8 cellular contexts compared by ENCODE assay signal in genomic region chr7:2242541-2243482, GRCh38. TPM values are rescaled to one million over a fixed set of nuclear protein-coding genes. Genes with fewer than 3 reads are reported as not detected.
DNase-seq lines count a peak whose midpoint lies in the region; ATAC-seq and TF ChIP-seq lines count a peak whose summit lies in the region.

No MANE protein-coding gene starts in this region.

- peak overlapping the region; percentile 100 for H3K9ac ChIP-seq in SU-DHL-6 (ENCODE audit: low read length)

- H3K27ac Mint-ChIP-seq in effector memory CD8-positive, alpha-beta T cell, result peak overlapping the region; percentile 94 to 96
- H3K27ac Mint-ChIP-seq in nephron progenitor cell, result peak overlapping the region; percentile 58

- H3K79me2 ChIP-seq in SU-DHL-6 (ENCODE audit: insufficient read depth, low read length), result peaks cover 42% of the 10 kb centered on the region

- H3K36me3 ChIP-seq in SU-DHL-6 (ENCODE audit: low read length), result no peaks in the 10 kb centered on the region; the same call in 1 of the 2 replicates

- peaks cover 8 to 13% of the 10 kb centered on the region in 2 donors for H3K4me1 Mint-ChIP-seq in effector memory CD8-positive, alpha-beta T cell (ENCODE audit: low read depth in 2 of 2)
- H3K4me1 Mint-ChIP-seq in nephron progenitor cell, result peaks cover 24% of the 10 kb centered on the region

- H3K9me2 ChIP-seq in SU-DHL-6 (replicated peaks; ENCODE audit: insufficient read depth, low read length), result no peaks in the 10 kb centered on the region

- peaks cover 19% of the 10 kb centered on the region for H3K36me3 Mint-ChIP-seq in effector memory CD8-positive, alpha-beta T cell (ENCODE audit: insufficient read depth)
- peaks cover 19% of the 10 kb centered on the region for H3K36me3 Mint-ChIP-seq in nephron progenitor cell (ENCODE audit: low read depth)

- DNase-seq in NCI-H526 (lab: John Stamatoyannopoulos, UW) (peak; percentile 18 to 40), NCI-H526 treated with DMSO at 0.1 percent for 48 hours (lab: John Stamatoyannopoulos, UW) (no peak), HL-60 (ENCODE audit: low read depth in 1 of 2, low spot score in 1 of 2) (peak in 1 of 2 experiments; percentile 53), nephron progenitor cell (peak; percentile 25), Ammon's horn (ENCODE audit: low spot score) (no peak), cerebellum (ENCODE audit: low spot score) (no peak)
- peak in 2 of 3 experiments; percentile 13 to 21 for DNase-seq in effector memory CD8-positive, alpha-beta T cell

- H3K27ac ChIP-seq in HL-60 (replicated peaks) (peak overlapping the region; percentile 81), SU-DHL-6 (ENCODE audit: low read depth, low read length) (peak overlapping the region; percentile 62)

- TF ChIP-seq CTCF in HL-60 (IDR thresholded peaks at IDR 0.05; ENCODE audit: insufficient read depth, low read length), result no peak
- TF ChIP-seq CTCF in SU-DHL-6 (IDR thresholded peaks at IDR 0.05; ENCODE audit: insufficient read depth, low read length, poor library complexity, severe bottlenecking), result no peak
- no peak for TF ChIP-seq CTCF in nephron progenitor cell (IDR thresholded peaks at IDR 0.05)

- H3K9me3 ChIP-seq in SU-DHL-6 (ENCODE audit: insufficient read depth, low read length), result no peaks in the 10 kb centered on the region

- ATAC-seq in effector memory CD8-positive, alpha-beta T cell (replicated peaks), result peak; percentile 56

- H2AFZ ChIP-seq in SU-DHL-6 (ENCODE audit: low read depth, low read length, severe bottlenecking), result peak overlapping the region; percentile 74

- H3K27me3 Mint-ChIP-seq in effector memory CD8-positive, alpha-beta T cell, result no peaks in the 10 kb centered on the region
- peaks cover 3% of the 10 kb centered on the region for H3K27me3 Mint-ChIP-seq in nephron progenitor cell (ENCODE audit: low read depth, poor library complexity)

- H3K4me3 ChIP-seq in HL-60 (replicated peaks; ENCODE audit: insufficient read depth, low read length), result peak overlapping the region; percentile 91
- peak overlapping the region; percentile 94 for H3K4me3 ChIP-seq in SU-DHL-6 (ENCODE audit: insufficient read depth, low read length, poor library complexity, severe bottlenecking)

- H3K4me2 ChIP-seq in SU-DHL-6 (ENCODE audit: low read depth, low read length, poor library complexity, severe bottlenecking), result peak overlapping the region; percentile 84

- H3K27me3 ChIP-seq in HL-60 (ENCODE audit: insufficient read depth, poor library complexity, severe bottlenecking) (no peaks in the 10 kb centered on the region), SU-DHL-6 (ENCODE audit: low read length) (no peaks in the 10 kb centered on the region)

- H4K20me1 ChIP-seq in SU-DHL-6 (ENCODE audit: low read depth, low read length), result no peaks in the 10 kb centered on the region

- no peaks in the 10 kb centered on the region for H3K9me3 Mint-ChIP-seq in effector memory CD8-positive, alpha-beta T cell
- no peaks in the 10 kb centered on the region for H3K9me3 Mint-ChIP-seq in nephron progenitor cell

- H3F3A ChIP-seq in SU-DHL-6 (ENCODE audit: insufficient read depth), result peaks cover 11% of the 10 kb centered on the region

- H3K4me3 Mint-ChIP-seq in effector memory CD8-positive, alpha-beta T cell, result peak overlapping the region; percentile 90 to 91
- peak overlapping the region; percentile 93 for H3K4me3 Mint-ChIP-seq in nephron progenitor cell

RNA-seq across cellular contexts. Expression of gene NUDT1, which starts 0.8 kb away (rescaled TPM):
- total RNA-seq in cerebellum, result 11.1 TPM

RNA-seq across cellular contexts. Expression of gene MRM2, which starts 0.8 kb away (rescaled TPM):
- total RNA-seq in cerebellum, result 9.4 TPM

RNA-seq across cellular contexts. Expression of gene MAD1L1, which starts 10.1 kb away (rescaled TPM):
- total RNA-seq in cerebellum, result 25.0 TPM

Comparison
In these comparisons a context has a peak if more than half of its experiments do, and no peak if none do; other contexts are left out.
1. DNase-seq: peak in NCI-H526 (2 of 2), effector memory CD8-positive, alpha-beta T cell (2 of 3) and nephron progenitor cell (single experiment); none in NCI-H526 treated with DMSO at 0.1 percent for 48 hours (single experiment), Ammon's horn (single experiment) and cerebellum (single experiment).